16 cellular contexts compared by ENCODE assay signal in the genomic region with DNA sequence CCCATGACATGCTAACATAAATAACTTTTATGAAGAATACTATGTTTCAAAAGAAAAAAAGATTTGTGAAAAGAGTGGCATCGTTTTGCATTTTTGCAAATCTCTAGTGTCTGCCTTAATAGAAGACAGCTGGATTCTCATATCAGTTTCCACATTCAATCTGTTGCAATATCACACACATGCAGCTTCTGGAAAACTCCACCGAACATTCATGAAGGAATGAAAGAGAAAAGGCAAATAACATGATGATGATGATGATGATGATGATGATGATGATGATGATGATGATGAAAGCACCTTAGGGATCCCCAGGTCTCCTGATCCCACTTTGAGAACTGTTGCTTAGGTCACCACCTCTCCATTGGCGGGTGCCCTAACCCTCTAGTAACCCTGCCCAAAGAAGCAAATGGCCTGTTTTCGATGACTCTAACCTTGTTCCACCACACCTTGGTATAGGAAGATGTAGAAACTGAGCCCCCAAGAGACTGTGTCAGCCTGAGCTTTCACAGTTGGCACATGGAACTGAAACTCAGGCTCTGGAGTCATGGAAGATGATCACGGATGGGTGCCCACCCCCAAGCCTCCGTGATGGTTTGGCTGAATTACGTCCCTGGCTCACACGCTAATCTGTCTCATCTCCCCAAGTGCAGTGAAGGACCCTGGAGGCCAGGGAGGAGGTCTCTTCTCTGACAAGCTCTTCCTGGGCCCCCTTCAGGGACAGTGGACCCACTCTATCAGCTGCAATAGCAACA.
DNase-seq lines count a peak whose midpoint lies in the region; ATAC-seq and TF ChIP-seq lines count a peak whose summit lies in the region.
"Had no signal": no experiment of that assay in that cellular context is flagged by ENCODE, and none has a peak within 500 bp of the region (broad histone marks: within the 10 kb centered on the region; RNA-seq: fewer than 3 reads in every experiment).

No MANE protein-coding gene starts in this region.

- no peaks in the 10 kb centered on the region for H3K27me3 ChIP-seq in ascending aorta
- H3K27me3 ChIP-seq in CD8-positive, alpha-beta memory T cell (ENCODE audit: insufficient read depth, low read length, poor library complexity, severe bottlenecking): no peaks in the 10 kb centered on the region
- no peaks in the 10 kb centered on the region for H3K27me3 ChIP-seq in foreskin keratinocyte
- H3K27me3 ChIP-seq: neural progenitor cell had no signal

- H3K4me1 ChIP-seq in ascending aorta (no peaks in the 10 kb centered on the region), foreskin keratinocyte (no peaks in the 10 kb centered on the region)
- peaks cover 10% of the 10 kb centered on the region for H3K4me1 ChIP-seq in CD8-positive, alpha-beta memory T cell (ENCODE audit: insufficient read depth, low read length)
- H3K4me1 ChIP-seq: neural progenitor cell had no signal

- peaks cover 0 to 3% (median 1%) of the 10 kb centered on the region in 7 donors for H3K9me3 Mint-ChIP-seq in CD14-positive monocyte
- H3K9me3 Mint-ChIP-seq in effector memory CD8-positive, alpha-beta T cell: no peaks in the 10 kb centered on the region
- no peaks in the 10 kb centered on the region for H3K9me3 Mint-ChIP-seq in natural killer cell treated with Interleukin-12 subunit alpha and Interleukin-12 subunit beta and Interleukin-15 and Interleukin-18, amount 100 ng/mL, for 72 hours
- H3K9me3 Mint-ChIP-seq in CD8-positive, alpha-beta memory T cell: peaks cover 0 to 5% (median 0%) of the 10 kb centered on the region in 5 donors
- H3K9me3 Mint-ChIP-seq: central memory CD8-positive, alpha-beta T cell had no signal

- H3K27me3 Mint-ChIP-seq in CD14-positive monocyte (ENCODE audit: low read depth in 3 of 3): peaks cover 4 to 18% (median 7%) of the 10 kb centered on the region in 3 donors
- H3K27me3 Mint-ChIP-seq in effector memory CD8-positive, alpha-beta T cell: peaks cover 0 to 34% of the 10 kb centered on the region in 2 donors
- no peaks in the 10 kb centered on the region for H3K27me3 Mint-ChIP-seq in natural killer cell treated with Interleukin-12 subunit alpha and Interleukin-12 subunit beta and Interleukin-15 and Interleukin-18, amount 100 ng/mL, for 72 hours
- peaks cover 0 to 4% of the 10 kb centered on the region in 2 donors for H3K27me3 Mint-ChIP-seq in CD8-positive, alpha-beta memory T cell

- no peak overlapping the region for H3K4me3 ChIP-seq in ascending aorta
- no peak overlapping the region for H3K4me3 ChIP-seq in CD8-positive, alpha-beta memory T cell (ENCODE audit: low read length)
- H3K4me3 ChIP-seq: neural progenitor cell had no signal

- peak overlapping the region in 6 of 7 donors; percentile 15 to 91 (median 69) for H3K27ac Mint-ChIP-seq in CD14-positive monocyte
- H3K27ac Mint-ChIP-seq in effector memory CD8-positive, alpha-beta T cell: peak overlapping the region; percentile 22 to 32
- peak overlapping the region; percentile 28 to 81 for H3K27ac Mint-ChIP-seq in natural killer cell treated with Interleukin-12 subunit alpha and Interleukin-12 subunit beta and Interleukin-15 and Interleukin-18, amount 100 ng/mL, for 72 hours
- peak overlapping the region in 2 of 8 donors; percentile 58 to 61 for H3K27ac Mint-ChIP-seq in CD8-positive, alpha-beta memory T cell

- POLR2A ChIA-PET in CD8-positive, alpha-beta memory T cell (lab: Charles Lee): no interaction called here

- ATAC-seq in effector memory CD8-positive, alpha-beta T cell (replicated peaks): no peak
- ATAC-seq in natural killer cell treated with Interleukin-12 subunit alpha and Interleukin-12 subunit beta and Interleukin-15 and Interleukin-18, amount 100 ng/mL, for 72 hours: no peak
- no peak for ATAC-seq in foreskin keratinocyte

- CTCF ChIA-PET in CD8-positive, alpha-beta memory T cell (lab: Charles Lee): interaction anchor here (1.9 kb wide), 1 partner anchor 10 kb away, joined by 5 read pairs; no protein-coding TSS in a partner anchor

- peaks cover 16% of the 10 kb centered on the region for H3K4me1 Mint-ChIP-seq in CD14-positive monocyte
- peaks cover 11 to 12% of the 10 kb centered on the region in 2 donors for H3K4me1 Mint-ChIP-seq in effector memory CD8-positive, alpha-beta T cell (ENCODE audit: low read depth in 2 of 2)
- peaks cover 12 to 17% of the 10 kb centered on the region in 2 donors for H3K4me1 Mint-ChIP-seq in natural killer cell treated with Interleukin-12 subunit alpha and Interleukin-12 subunit beta and Interleukin-15 and Interleukin-18, amount 100 ng/mL, for 72 hours (ENCODE audit: low read depth in 2 of 2)
- peaks cover 9 to 26% (median 16%) of the 10 kb centered on the region in 3 donors for H3K4me1 Mint-ChIP-seq in CD8-positive, alpha-beta memory T cell
- H3K4me1 Mint-ChIP-seq: neural progenitor cell had no signal

- H3K27ac ChIP-seq in ascending aorta (no peak overlapping the region), foreskin keratinocyte (no peak overlapping the region)
- no peak overlapping the region for H3K27ac ChIP-seq in CD8-positive, alpha-beta memory T cell (ENCODE audit: low read depth, low read length)
- H3K27ac ChIP-seq: neural progenitor cell had no signal

- intact Hi-C loops in CD14-positive monocyte (cut with micrococcal nuclease): no loop called here
- intact Hi-C loops in ascending aorta (cut with DNase I): no loop called here

- peak overlapping the region in 1 of 2 donors; percentile 19 for H3K4me3 Mint-ChIP-seq in CD14-positive monocyte
- peak overlapping the region in 1 of 2 donors; percentile 36 for H3K4me3 Mint-ChIP-seq in effector memory CD8-positive, alpha-beta T cell
- H3K4me3 Mint-ChIP-seq in natural killer cell treated with Interleukin-12 subunit alpha and Interleukin-12 subunit beta and Interleukin-15 and Interleukin-18, amount 100 ng/mL, for 72 hours: no peak overlapping the region
- no peak overlapping the region for H3K4me3 Mint-ChIP-seq in CD8-positive, alpha-beta memory T cell
- H3K4me3 Mint-ChIP-seq: central memory CD8-positive, alpha-beta T cell; neural progenitor cell had no signal

- no peaks in the 10 kb centered on the region for H3K36me3 ChIP-seq in ascending aorta
- no peaks in the 10 kb centered on the region for H3K36me3 ChIP-seq in CD8-positive, alpha-beta memory T cell (ENCODE audit: insufficient read depth, low read length)
- H3K36me3 ChIP-seq: neural progenitor cell had no signal

- H3K9me3 ChIP-seq in ascending aorta: no peaks in the 10 kb centered on the region
- no peaks in the 10 kb centered on the region for H3K9me3 ChIP-seq in CD8-positive, alpha-beta memory T cell (ENCODE audit: low read length)

- TF ChIP-seq CTCF in AG09319 (IDR thresholded peaks at IDR 0.05; ENCODE audit: low read depth, low read length) (no peak), CD14-positive monocyte (IDR thresholded peaks at IDR 0.05) (no peak), ascending aorta (IDR thresholded peaks at IDR 0.05) (no peak), foreskin keratinocyte (conservative IDR thresholded peaks at IDR 0.05) (no peak)

- H3K36me3 Mint-ChIP-seq in CD14-positive monocyte: no peaks in the 10 kb centered on the region
- peaks cover 10% of the 10 kb centered on the region for H3K36me3 Mint-ChIP-seq in effector memory CD8-positive, alpha-beta T cell (ENCODE audit: insufficient read depth)
- H3K36me3 Mint-ChIP-seq in natural killer cell treated with Interleukin-12 subunit alpha and Interleukin-12 subunit beta and Interleukin-15 and Interleukin-18, amount 100 ng/mL, for 72 hours: peaks cover 2% of the 10 kb centered on the region
- peaks cover 0 to 2% (median 0%) of the 10 kb centered on the region in 3 donors for H3K36me3 Mint-ChIP-seq in CD8-positive, alpha-beta memory T cell
- H3K36me3 Mint-ChIP-seq: neural progenitor cell had no signal

- DNase-seq in AG09319 (ENCODE audit: extremely low read depth, low read depth): peak; percentile 39
- DNase-seq in CD14-positive monocyte (ENCODE audit: low spot score): no peak
- no peak for DNase-seq in effector memory CD8-positive, alpha-beta T cell
- no peak for DNase-seq in natural killer cell treated with Interleukin-12 subunit alpha and Interleukin-12 subunit beta and Interleukin-15 and Interleukin-18, amount 100 ng/mL, for 72 hours (ENCODE audit: low spot score)
- DNase-seq in ascending aorta (ENCODE audit: low spot score in 2 of 2): no peak
- DNase-seq in CD8-positive, alpha-beta memory T cell: no peak
- DNase-seq in foreskin keratinocyte: no peak
- DNase-seq: GDM1, KG1, kidney glomerular epithelial cell, NCI-H1105, NCI-H69, SHP77 treated with DMSO at 0.1 percent for 48 hours, T-helper 1 cell had no signal
